9 cellular contexts compared by ENCODE assay signal in genomic region chr15:92884813-92885461, GRCh38. TPM values are rescaled to one million over a fixed set of nuclear protein-coding genes. Genes with fewer than 3 reads are reported as not detected.
DNase-seq lines count a peak whose midpoint lies in the region; ATAC-seq, FAIRE-seq and TF ChIP-seq lines count a peak whose summit lies in the region.
"Had no signal": no experiment of that assay in that cellular context is flagged by ENCODE, and none has a peak within 500 bp of the region (broad histone marks: within the 10 kb centered on the region; RNA-seq: fewer than 3 reads in every experiment).

No MANE protein-coding gene starts in this region.

- H3K4me3 ChIP-seq in endothelial cell of umbilical vein (replicated peaks in 1 of 3; ENCODE audit: insufficient read depth in 1 of 3, low read depth in 1 of 3, low read length in 3 of 3) (peak overlapping the region; percentile 67 to 94 (median 92)), parathyroid adenoma (ENCODE audit: low read depth, low read length) (peak overlapping the region; percentile 93)

- intact Hi-C loops in endothelial cell of umbilical vein (cut with micrococcal nuclease), result loop anchor here (1.0 to 5.0 kb wide), 2 partner anchors 10 to 1722 kb away; no protein-coding TSS in a partner anchor

- peak overlapping the region; percentile 74 for H3K27ac ChIP-seq in endothelial cell of umbilical vein (ENCODE audit: insufficient read depth, low read depth, low read length)
- H3K27ac ChIP-seq in parathyroid adenoma, result peak overlapping the region; percentile 97
- H3K27ac ChIP-seq: C4-2B had no signal

- no peaks in the 10 kb centered on the region for H3K9me1 ChIP-seq in endothelial cell of umbilical vein (replicated peaks; ENCODE audit: control insufficient read depth, extremely low read depth, insufficient read depth, low read length)

- H3K9ac ChIP-seq in endothelial cell of umbilical vein (replicated peaks; ENCODE audit: extremely low read depth, insufficient read depth, low read length) (peak overlapping the region; percentile 98), parathyroid adenoma (peak overlapping the region; percentile 39)

- TF ChIP-seq POLR2A in endothelial cell of umbilical vein (IDR thresholded peaks at IDR 0.05; ENCODE audit: low read depth, low read length), result no peak

- CTCF ChIA-PET in endothelial cell of umbilical vein (lab: Charles Lee), result interaction anchor here (0.8 to 4.6 kb wide), 7 partner anchors 11 to 88 kb away, joined by 3 to 39 read pairs (median 5); partner anchors contain the start of gene CHD2

- no peak for FAIRE-seq in endothelial cell of umbilical vein (lab: Jason Lieb, UNC)

- DNase-seq in NCI-H1092 treated with DMSO at 0.1 percent for 48 hours (lab: John Stamatoyannopoulos, UW) (peak; percentile 33), NCI-H1092 (lab: John Stamatoyannopoulos, UW) (no peak), RPMI7951 (ENCODE audit: low read depth) (peak; percentile 44), endothelial cell of umbilical vein (ENCODE audit: low read depth, low spot score) (peak; percentile 36), middle frontal gyrus (ENCODE audit: extremely low spot score, low spot score) (no peak), omental fat pad (ENCODE audit: low spot score) (no peak)

- POLR2A ChIA-PET in endothelial cell of umbilical vein (lab: Charles Lee), result interaction anchor here (0.6 to 2.9 kb wide), 5 partner anchors 9 to 129 kb away, joined by 3 to 17 read pairs (median 3); partner anchors contain the start of gene CHD2

- no peak for TF ChIP-seq CTCF in endothelial cell of umbilical vein (IDR thresholded peaks at IDR 0.05; ENCODE audit: extremely low read depth in 1 of 2, insufficient read depth in 1 of 2, low read depth in 1 of 2, low read length in 2 of 2)
- TF ChIP-seq CTCF in parathyroid adenoma (IDR thresholded peaks at IDR 0.05), result no peak
- no peak for TF ChIP-seq CTCF in omental fat pad (IDR thresholded peaks at IDR 0.05)

- H3K4me1 ChIP-seq in endothelial cell of umbilical vein (ENCODE audit: control insufficient read depth, extremely low read depth, insufficient read depth, low read length), result peaks cover 28% of the 10 kb centered on the region
- peaks cover 20% of the 10 kb centered on the region for H3K4me1 ChIP-seq in parathyroid adenoma

- H3K9me3 ChIP-seq in endothelial cell of umbilical vein (replicated peaks; ENCODE audit: control insufficient read depth, insufficient read depth, low read length) (no peaks in the 10 kb centered on the region), parathyroid adenoma (ENCODE audit: control insufficient read depth, low read length) (no peaks in the 10 kb centered on the region)

- H4K20me1 ChIP-seq in endothelial cell of umbilical vein (replicated peaks; ENCODE audit: control insufficient read depth, extremely low read depth, insufficient read depth, low read length), result no peaks in the 10 kb centered on the region

- BruUV-seq in endothelial cell of umbilical vein (replicated peaks; lab: Mats Ljungman, UMichigan), result no TSS peak

- H2AFZ ChIP-seq in endothelial cell of umbilical vein (ENCODE audit: low read depth, low read length) (no peak overlapping the region), parathyroid adenoma (no peak overlapping the region)

- ATAC-seq in omental fat pad (ENCODE audit: low FRiP score) (no peak), GM21423 (IDR thresholded peaks at IDR 0.05; ENCODE audit: unreplicated experiment) (no peak)

- H3K4me2 ChIP-seq in endothelial cell of umbilical vein (ENCODE audit: insufficient read depth, low read length), result peak overlapping the region; percentile 100
- H3K4me2 ChIP-seq in parathyroid adenoma (ENCODE audit: low read length), result peak overlapping the region; percentile 95

- H3K79me2 ChIP-seq in endothelial cell of umbilical vein (ENCODE audit: control insufficient read depth, insufficient read depth, low read length) (peaks cover 73% of the 10 kb centered on the region), parathyroid adenoma (peaks cover 22% of the 10 kb centered on the region)

- dilution Hi-C loops in endothelial cell of umbilical vein (cut with MboI; ENCODE audit: extremely low pct_ligation_motif_present, low sequenced_read_pairs), result no loop called here

- H3K27me3 ChIP-seq in endothelial cell of umbilical vein (ENCODE audit: control insufficient read depth in 2 of 2, insufficient read depth in 2 of 2, low read length in 2 of 2), result no peaks in the 10 kb centered on the region
- H3K27me3 ChIP-seq in parathyroid adenoma (ENCODE audit: control insufficient read depth, insufficient read depth, low read length), result no peaks in the 10 kb centered on the region

- H3K36me3 ChIP-seq in endothelial cell of umbilical vein (ENCODE audit: control insufficient read depth in 2 of 2, extremely low read depth in 1 of 2, insufficient read depth in 2 of 2, low read length in 2 of 2), result peaks cover 3 to 21% of the 10 kb centered on the region in 2 experiments
- H3K36me3 ChIP-seq in parathyroid adenoma (ENCODE audit: control insufficient read depth, insufficient read depth, low read length), result no peaks in the 10 kb centered on the region

TF ChIP-seq in endothelial cell of umbilical vein, 7 proteins besides CTCF, POLR2A, EP300 and RAD21:
- TF ChIP-seq EZH2 (IDR thresholded peaks at IDR 0.05; ENCODE audit: borderline replicate concordance, low read depth, low read length, severe bottlenecking) (no peak), JUN (IDR thresholded peaks at IDR 0.05; ENCODE audit: borderline replicate concordance, insufficient read depth, insufficient read length, low read depth) (no peak), GATA2 (IDR thresholded peaks at IDR 0.05; ENCODE audit: insufficient read depth, insufficient read length, low read depth, low read length) (no peak), POLR2AphosphoS5 (IDR thresholded peaks at IDR 0.05; ENCODE audit: insufficient read depth, low read depth, low read length) (no peak), MYC (IDR thresholded peaks at IDR 0.05; ENCODE audit: low read depth, low read length) (no peak), MAX (IDR thresholded peaks at IDR 0.05; ENCODE audit: insufficient read depth, insufficient read length) (no peak), FOS (IDR thresholded peaks at IDR 0.05; ENCODE audit: borderline replicate concordance, insufficient read depth, low read length) (no peak)
TF ChIP-seq in endothelial cell of umbilical vein: peak in this region for 0.

RNA-seq across cellular contexts. Expression of gene CHD2, which starts 15.2 kb away (rescaled TPM):
- 37.5 TPM in 2 replicates for total RNA-seq in RPMI7951 (2014; rRNA removed; shearing (Covaris generic))
- total RNA-seq in endothelial cell of umbilical vein (97.9 and 102 TPM in 2 replicates), omental fat pad (100 to 1,000 TPM in 3 of 4 donors, 10 to 100 TPM in 1; 77.7 to 140 (median 134) TPM)
- polyA plus RNA-seq in endothelial cell of umbilical vein, result 35.9 and 53.8 TPM in 2 replicates
- 34.4 and 35.9 TPM in 2 replicates for polyA plus RNA-seq in endothelial cell of umbilical vein (2011; cell fraction: cytosol; rRNA removed)
- 242 and 270 TPM in 2 replicates for polyA plus RNA-seq in endothelial cell of umbilical vein (2011; cell fraction: nucleus; rRNA removed)
- 47.9 and 49.9 TPM in 2 replicates for polyA plus RNA-seq in endothelial cell of umbilical vein (2012)
- 140 and 151 TPM in 2 replicates for polyA minus RNA-seq in endothelial cell of umbilical vein
- 29.8 TPM for polyA minus RNA-seq in endothelial cell of umbilical vein (2011; cell fraction: cytosol; rRNA and poly(A)+ RNA removed)
- 377 and 533 TPM in 2 replicates for polyA minus RNA-seq in endothelial cell of umbilical vein (2011; cell fraction: nucleus; rRNA and poly(A)+ RNA removed)

Comparison
In these comparisons a context has a peak if more than half of its experiments do, and no peak if none do; other contexts are left out.
1. DNase-seq: peak in NCI-H1092 treated with DMSO at 0.1 percent for 48 hours (single experiment), RPMI7951 (single experiment) and endothelial cell of umbilical vein (single experiment); none in NCI-H1092 (single experiment), middle frontal gyrus (single experiment) and omental fat pad (single experiment).